In the genomic region with DNA sequence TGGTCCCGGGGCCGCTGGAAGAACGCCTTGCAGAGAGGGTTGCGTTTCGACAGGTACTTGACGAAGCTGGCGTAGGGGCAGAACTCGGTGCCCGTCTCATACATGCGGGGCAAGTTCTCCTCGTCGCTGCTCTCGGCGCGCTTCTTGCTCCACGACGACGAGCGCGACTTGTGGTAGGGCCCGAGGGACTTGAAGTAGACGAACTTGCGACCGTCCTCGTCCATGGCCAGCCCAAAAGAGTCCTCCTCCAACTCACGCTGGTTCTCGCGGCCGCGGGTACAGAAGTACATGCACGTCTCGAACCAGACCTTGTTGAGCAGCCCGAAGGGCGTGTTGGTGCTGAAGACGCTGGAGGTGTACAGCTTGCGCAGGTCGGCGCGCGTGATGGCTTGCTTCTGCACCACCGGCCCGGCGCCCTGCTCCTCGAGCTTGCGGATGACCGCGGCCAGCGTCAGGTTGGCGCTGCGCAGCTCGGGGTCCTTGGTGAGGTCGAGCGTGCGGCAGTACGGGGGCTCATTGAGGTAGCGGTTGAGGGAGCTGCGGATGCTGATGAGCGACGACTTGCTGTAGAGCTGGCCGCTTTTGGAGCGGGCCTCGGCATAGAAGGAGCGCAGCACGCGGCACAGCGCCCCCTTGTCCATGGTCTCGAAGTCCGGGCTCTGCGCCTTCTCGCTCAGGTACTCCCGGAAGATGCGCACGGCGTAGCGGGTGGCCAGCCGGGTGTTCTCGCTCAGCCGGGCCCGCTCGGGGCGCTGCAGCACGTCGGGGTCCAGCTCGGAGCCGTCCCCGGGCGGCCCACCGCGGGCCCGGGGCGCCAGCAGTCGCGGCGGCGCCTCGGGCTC, we compare ENCODE assay signal across 8 cellular contexts. TPM values are rescaled to one million over a fixed set of nuclear protein-coding genes. Genes with fewer than 3 reads are reported as not detected.
DNase-seq lines count a peak whose midpoint lies in the region; ATAC-seq and TF ChIP-seq lines count a peak whose summit lies in the region.

No MANE protein-coding gene starts in this region.

- H3K9ac ChIP-seq in ES-I3 (ENCODE audit: low read depth, low read length) (peak overlapping the region; percentile 62; the same call in 1 of the 2 replicates), H9 (ENCODE audit: extremely low read depth, insufficient read length, low read length) (no peak overlapping the region)

- H3K4me1 Mint-ChIP-seq in H9 (peaks cover 36 to 50% of the 10 kb centered on the region in 2 experiments), glutamatergic neuron (ENCODE audit: low read depth, unreplicated experiment) (peaks cover 9% of the 10 kb centered on the region)
- H3K4me1 Mint-ChIP-seq in activated naive CD4-positive, alpha-beta T cell treated with anti-CD3 and anti-CD28 coated beads, Interleukin-2, amount 10 ng/mL, durations not matched to agents 7 days and 5 days, result peaks cover 30% of the 10 kb centered on the region

- H2BK12ac ChIP-seq in H9 (ENCODE audit: insufficient read length, low read depth, low read length), result no peak overlapping the region

- H3K23me2 ChIP-seq in H9 (ENCODE audit: insufficient read length, low read depth, low read length, poor library complexity, severe bottlenecking), result peaks cover 27% of the 10 kb centered on the region

- H3K4me3 Mint-ChIP-seq in H9 (peak overlapping the region; percentile 74 to 88), glutamatergic neuron (ENCODE audit: unreplicated experiment) (peak overlapping the region; percentile 94)
- H3K4me3 Mint-ChIP-seq in activated naive CD4-positive, alpha-beta T cell treated with anti-CD3 and anti-CD28 coated beads, Interleukin-2, amount 10 ng/mL, durations not matched to agents 7 days and 5 days, result peak overlapping the region; percentile 73

- no peak overlapping the region for H4K8ac ChIP-seq in H9 (replicated peaks; ENCODE audit: insufficient read length, low read depth, low read length)

- peaks cover 2% of the 10 kb centered on the region for H4K20me1 ChIP-seq in H9 (ENCODE audit: control insufficient read depth, insufficient read depth, insufficient read length)

- H2BK20ac ChIP-seq in H9 (ENCODE audit: low read depth, low read length, poor library complexity, severe bottlenecking), result no peak overlapping the region

- no peak overlapping the region for H2BK15ac ChIP-seq in H9 (ENCODE audit: low read depth, low read length)

- H3K27me3 ChIP-seq in H9 (ENCODE audit: insufficient read depth, low read length), result peaks cover 42% of the 10 kb centered on the region
- peaks cover 0 to 9% of the 10 kb centered on the region in 2 donors for H3K27me3 ChIP-seq in tibial nerve

- TF ChIP-seq CTCF in H9 (conservative IDR thresholded peaks at IDR 0.05) (peak; percentile 73), glutamatergic neuron (IDR thresholded peaks at IDR 0.05; ENCODE audit: partially characterized antibody, unreplicated experiment) (peak; percentile 29), omental fat pad (IDR thresholded peaks at IDR 0.05) (no peak), tibial nerve (IDR thresholded peaks at IDR 0.05) (peak; percentile 29 to 60 (median 48))

- no peaks in the 10 kb centered on the region for H3K79me1 ChIP-seq in H9 (ENCODE audit: insufficient read depth, low read depth, low read length, poor library complexity, severe bottlenecking)

- H3K4me1 ChIP-seq in ES-I3 (ENCODE audit: insufficient read depth, low read length) (0 out of 2 replicates have a peak, but pooled peaks cover 3% of the 10 kb centered on the region), H9 (ENCODE audit: insufficient read depth, low read length) (0 out of 2 replicates have a peak, but pooled peaks cover 2% of the 10 kb centered on the region), tibial nerve (peaks cover 0 to 69% (median 8%) of the 10 kb centered on the region in 4 donors)

- H3K27ac Mint-ChIP-seq in H9 (no peak overlapping the region), glutamatergic neuron (ENCODE audit: unreplicated experiment) (peak overlapping the region; percentile 8)
- H3K27ac Mint-ChIP-seq in activated naive CD4-positive, alpha-beta T cell treated with anti-CD3 and anti-CD28 coated beads, Interleukin-2, amount 10 ng/mL, durations not matched to agents 7 days and 5 days, result peak overlapping the region; percentile 60

- no CpG with 5 or more reads among the region's 96 CpGs for WGBS in H9 (ENCODE audit: extremely low coverage, insufficient read length, low lambda C conversion rate)
- WGBS in tibial nerve, 2 donors, result 13% methylated on average over 38 to 39 of the region's 96 CpGs

- no peak overlapping the region for H3K23ac ChIP-seq in H9 (ENCODE audit: insufficient read length, low read depth, low read length)

- H4K5ac ChIP-seq in H9 (ENCODE audit: insufficient read length, low read depth, low read length), result no peak overlapping the region

- no peak overlapping the region for H2AFZ ChIP-seq in H9 (ENCODE audit: low read length)

- H3K4ac ChIP-seq in H9 (ENCODE audit: low read depth, low read length), result no peak overlapping the region

- no peak for TF ChIP-seq POLR2A in tibial nerve (IDR thresholded peaks at IDR 0.05)

- H3K27me3 Mint-ChIP-seq in H9 (ENCODE audit: low read depth) (peaks cover 68% of the 10 kb centered on the region), glutamatergic neuron (ENCODE audit: unreplicated experiment) (peaks cover 23% of the 10 kb centered on the region)
- peaks cover 57% of the 10 kb centered on the region for H3K27me3 Mint-ChIP-seq in activated naive CD4-positive, alpha-beta T cell treated with anti-CD3 and anti-CD28 coated beads, Interleukin-2, amount 10 ng/mL, durations not matched to agents 7 days and 5 days

- no peak overlapping the region for H2BK120ac ChIP-seq in H9 (ENCODE audit: low read depth, low read length, poor library complexity, severe bottlenecking)

- no peak overlapping the region for H3K18ac ChIP-seq in H9 (ENCODE audit: insufficient read length, low read depth, low read length)

- peak; percentile 50 for ATAC-seq in omental fat pad (ENCODE audit: low FRiP score)

- H3K36me3 Mint-ChIP-seq in H9 (ENCODE audit: insufficient read depth in 1 of 3, low read depth in 3 of 3), result peaks cover 0 to 3% (median 0%) of the 10 kb centered on the region in 3 experiments; a peak in 1 of 7 replicates
- H3K36me3 Mint-ChIP-seq in activated naive CD4-positive, alpha-beta T cell treated with anti-CD3 and anti-CD28 coated beads, Interleukin-2, amount 10 ng/mL, durations not matched to agents 7 days and 5 days, result peaks cover 7% of the 10 kb centered on the region
- H3K36me3 Mint-ChIP-seq in glutamatergic neuron (ENCODE audit: unreplicated experiment), result no peaks in the 10 kb centered on the region

- no peak overlapping the region; the same call in 1 of the 2 replicates for H3K14ac ChIP-seq in H9 (ENCODE audit: insufficient read depth, low read length)

- H3T11ph ChIP-seq in H9 (ENCODE audit: low read length), result no peak overlapping the region

- CTCF ChIA-PET in activated naive CD4-positive, alpha-beta T cell treated with anti-CD3 and anti-CD28 coated beads, Interleukin-2, amount 10 ng/mL, durations not matched to agents 7 days and 5 days (lab: Charles Lee), result interaction anchor here (0.8 to 1.3 kb wide), 4 partner anchors 9 to 165 kb away, joined by 3 to 4 read pairs (median 4); no protein-coding TSS in a partner anchor

- H3K56ac ChIP-seq in H9 (ENCODE audit: insufficient read length, low read depth, low read length), result no peak overlapping the region

- peak in 1 of 2 donors; percentile 51 for TF ChIP-seq EP300 in tibial nerve (IDR thresholded peaks at IDR 0.05)

- no peak overlapping the region for H2AK5ac ChIP-seq in H9 (ENCODE audit: insufficient read length, low read length)

- H3K36me3 ChIP-seq in ES-I3 (ENCODE audit: insufficient read depth, low read length) (no peaks in the 10 kb centered on the region), tibial nerve (no peaks in the 10 kb centered on the region)

- peak overlapping the region; percentile 83 for H3K4me2 ChIP-seq in H9 (ENCODE audit: insufficient read depth, insufficient read length, low read length)

- H4K91ac ChIP-seq in H9 (ENCODE audit: insufficient read length, low read depth, low read length), result no peak overlapping the region

- peak overlapping the region; percentile 50 to 78 (median 57) for H3K4me3 ChIP-seq in tibial nerve

- peak; percentile 86 for DNase-seq in H9
- DNase-seq in NCI-H526 (lab: John Stamatoyannopoulos, UW), result peak; percentile 65 to 88
- DNase-seq in activated naive CD4-positive, alpha-beta T cell treated with anti-CD3 and anti-CD28 coated beads, Interleukin-2, amount 10 ng/mL, durations not matched to agents 7 days and 5 days, result peak; percentile 75
- DNase-seq in glutamatergic neuron, result peak; percentile 85
- DNase-seq in omental fat pad (ENCODE audit: low spot score), result no peak
- peak; percentile 45 to 66 for DNase-seq in tibial nerve (ENCODE audit: low spot score in 2 of 2)
- no peak for DNase-seq in DMS 273 (lab: John Stamatoyannopoulos, UW; ENCODE audit: unreplicated experiment)

- no peak overlapping the region for H2BK5ac ChIP-seq in H9 (ENCODE audit: insufficient read length, low read length)

- H3K9me3 Mint-ChIP-seq in H9, result no peaks in the 10 kb centered on the region
- H3K9me3 Mint-ChIP-seq in activated naive CD4-positive, alpha-beta T cell treated with anti-CD3 and anti-CD28 coated beads, Interleukin-2, amount 10 ng/mL, durations not matched to agents 7 days and 5 days, result no peaks in the 10 kb centered on the region
- H3K9me3 Mint-ChIP-seq in glutamatergic neuron (ENCODE audit: unreplicated experiment), result peaks cover 16% of the 10 kb centered on the region

- no peak overlapping the region for H3K27ac ChIP-seq in H9 (ENCODE audit: insufficient read length, low read depth, low read length)
- peak overlapping the region; percentile 86 to 98 (median 92) for H3K27ac ChIP-seq in tibial nerve

- H3K79me2 ChIP-seq in H9 (ENCODE audit: insufficient read depth, low read length), result no peaks in the 10 kb centered on the region

- H3K9me3 ChIP-seq in ES-I3 (ENCODE audit: control insufficient read depth, insufficient read depth, low read length), result no peaks in the 10 kb centered on the region
- H3K9me3 ChIP-seq in H9 (ENCODE audit: control insufficient read depth, low read depth, low read length), result no peaks in the 10 kb centered on the region
- H3K9me3 ChIP-seq in tibial nerve, result no peaks in the 10 kb centered on the region

RNA-seq across cellular contexts. Expression of a gene that starts 0.8 kb away (rescaled TPM):
- total RNA-seq in H9 (2021) (10.4 and 10.8 TPM in 2 replicates), glutamatergic neuron (ENCODE audit: unreplicated experiment) (18.8 TPM), omental fat pad (1 to 10 TPM; 3.4 to 9.5 (median 8.5) TPM), tibial nerve (10 to 100 TPM; 33.6 to 42.0 (median 39.4) TPM)

Comparison
In these comparisons a context has a peak if more than half of its experiments do, and no peak if none do; other contexts are left out.
1. DNase-seq: peak in H9 (single experiment), NCI-H526 (2 of 2), activated naive CD4-positive, alpha-beta T cell treated with anti-CD3 and anti-CD28 coated beads, Interleukin-2, amount 10 ng/mL, durations not matched to agents 7 days and 5 days (single experiment), glutamatergic neuron (single experiment) and tibial nerve (2 of 2); none in omental fat pad (single experiment) and DMS 273 (single experiment).
2. H3K27ac Mint-ChIP-seq: peak in activated naive CD4-positive, alpha-beta T cell treated with anti-CD3 and anti-CD28 coated beads, Interleukin-2, amount 10 ng/mL, durations not matched to agents 7 days and 5 days (single experiment) and glutamatergic neuron (single experiment); none in H9 (0 of 3).
3. CTCF ChIP-seq: peak in H9 (single experiment), glutamatergic neuron (single experiment) and tibial nerve (5 of 5); none in omental fat pad (0 of 3).
4. Peak in every context shown above with its lines, with median percentiles within 50 percentile points of each other: H3K4me3 Mint-ChIP-seq.